In the genomic region with DNA sequence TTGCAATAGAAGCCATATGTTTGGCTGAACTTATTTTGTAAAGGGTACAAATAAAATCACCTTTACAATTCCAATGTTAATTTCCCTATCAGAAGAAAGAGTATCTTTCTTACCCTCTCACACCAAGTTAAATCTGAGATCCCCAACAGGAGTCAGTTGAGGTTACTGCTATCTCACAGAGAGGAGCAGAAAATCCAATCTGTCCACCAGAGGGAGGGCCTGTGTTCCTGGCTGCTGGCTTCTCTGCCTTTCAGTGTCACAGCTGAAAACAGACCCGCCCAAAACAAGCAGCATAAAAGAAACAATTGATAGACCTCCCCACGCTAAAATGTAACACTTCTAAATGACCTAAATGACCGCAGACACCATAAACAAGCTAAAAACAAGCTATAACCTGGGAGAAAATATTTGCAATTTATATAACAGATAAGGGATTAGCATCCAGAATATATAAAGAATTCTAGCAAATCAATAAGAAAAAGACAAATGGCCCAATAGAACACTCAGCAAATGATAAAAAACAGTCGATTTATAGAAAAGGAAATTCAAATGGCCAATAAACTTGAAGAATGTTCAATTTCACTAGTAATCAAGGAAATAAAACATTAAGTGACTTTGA, we compare ENCODE assay signal across 8 cellular contexts. TPM values are rescaled to one million over a fixed set of nuclear protein-coding genes. Genes with fewer than 3 reads are reported as not detected.
DNase-seq lines count a peak whose midpoint lies in the region; ATAC-seq and TF ChIP-seq lines count a peak whose summit lies in the region.

No MANE protein-coding gene starts in this region.

- BruUV-seq in Caco-2 (replicated peaks; lab: Mats Ljungman, UMichigan) (no TSS peak), PC-3 (replicated peaks; lab: Mats Ljungman, UMichigan) (no TSS peak)

- no peak overlapping the region for H3K27ac Mint-ChIP-seq in Caco-2 (ENCODE audit: unreplicated experiment)

- ATAC-seq in PC-3, result peak; percentile 85
- ATAC-seq in GM21737 (IDR thresholded peaks at IDR 0.05; ENCODE audit: unreplicated experiment), result no peak
- no peak for ATAC-seq in GM18517 (IDR thresholded peaks at IDR 0.05; ENCODE audit: unreplicated experiment)

- H3K27ac ChIP-seq in PC-3 (ENCODE audit: low read length) (no peak overlapping the region), parathyroid adenoma (no peak overlapping the region)

- H3F3A ChIP-seq in PC-3 (ENCODE audit: low read length, unreplicated experiment), result no peaks in the 10 kb centered on the region

- no peaks in the 10 kb centered on the region for H3K9me2 ChIP-seq in PC-3 (replicated peaks; ENCODE audit: low read length)

- H4K20me1 ChIP-seq in PC-3 (ENCODE audit: low read length), result no peaks in the 10 kb centered on the region

- CTCF ChIA-PET in Caco-2 (lab: Charles Lee) (interaction anchor here (0.9 to 1.9 kb wide), 2 partner anchors 96 to 256 kb away, joined by 3 to 9 read pairs; no protein-coding TSS in a partner anchor), PC-3 (lab: Charles Lee) (interaction anchor here (0.6 to 1.5 kb wide), 4 partner anchors 11 to 480 kb away, joined by 3 to 8 read pairs (median 3); no protein-coding TSS in a partner anchor)

- POLR2A ChIA-PET in Caco-2 (lab: Charles Lee) (no interaction called here), PC-3 (lab: Charles Lee; ENCODE audit: unreplicated experiment) (no interaction called here)

- no peaks in the 10 kb centered on the region for H3K9me3 ChIP-seq in Caco-2
- H3K9me3 ChIP-seq in PC-3 (ENCODE audit: low read length), result no peaks in the 10 kb centered on the region
- no peaks in the 10 kb centered on the region for H3K9me3 ChIP-seq in parathyroid adenoma (ENCODE audit: control insufficient read depth, low read length)

- H3K79me2 ChIP-seq in PC-3 (ENCODE audit: low read length) (no peaks in the 10 kb centered on the region), parathyroid adenoma (no peaks in the 10 kb centered on the region)

- DNase-seq in Caco-2, result peak; percentile 75 to 81
- peak; percentile 81 for DNase-seq in HuH-7 (ENCODE audit: low spot score)
- DNase-seq in PC-3, result peak; percentile 74
- DNase-seq in activated naive CD4-positive, alpha-beta T cell treated with Interleukin-2 at 50 U/mL for 16 hours, result peak; percentile 42
- DNase-seq in glomerular endothelial cell (ENCODE audit: extremely low read depth, low read depth, low spot score), result peak; percentile 37

- no peaks in the 10 kb centered on the region for H3K36me3 Mint-ChIP-seq in Caco-2 (ENCODE audit: insufficient read depth, unreplicated experiment)

- no peaks in the 10 kb centered on the region for H3K4me1 ChIP-seq in Caco-2
- H3K4me1 ChIP-seq in PC-3 (ENCODE audit: insufficient read depth, low read length), result no peaks in the 10 kb centered on the region
- H3K4me1 ChIP-seq in parathyroid adenoma, result no peaks in the 10 kb centered on the region

- H3K27me3 Mint-ChIP-seq in Caco-2 (ENCODE audit: insufficient read depth, unreplicated experiment), result no peaks in the 10 kb centered on the region

- H3K4me3 ChIP-seq in Caco-2 (ENCODE audit: low read depth, low read length), result no peak overlapping the region
- no peak overlapping the region for H3K4me3 ChIP-seq in PC-3 (ENCODE audit: low read length)
- no peak overlapping the region for H3K4me3 ChIP-seq in parathyroid adenoma (ENCODE audit: low read depth, low read length)

- H2AFZ ChIP-seq in PC-3 (ENCODE audit: low read length) (no peak overlapping the region), parathyroid adenoma (no peak overlapping the region)

- intact Hi-C loops in Caco-2 (cut with micrococcal nuclease; ENCODE audit: unreplicated experiment), result loop anchor here (1.0 kb wide), 5 partner anchors 33 to 189 kb away; no protein-coding TSS in a partner anchor
- intact Hi-C loops in PC-3 (cut with micrococcal nuclease), result loop anchor here (1.0 kb wide), 3 partner anchors 84 to 189 kb away; no protein-coding TSS in a partner anchor

- TF ChIP-seq CTCF in Caco-2 (IDR thresholded peaks at IDR 0.05; ENCODE audit: insufficient read depth in 1 of 2, low read depth in 1 of 2, low read length in 1 of 2, severe bottlenecking in 1 of 2, unreplicated experiment in 1 of 2), result peak; percentile 83 to 87
- peak; percentile 80 for TF ChIP-seq CTCF in PC-3 (conservative IDR thresholded peaks at IDR 0.05; ENCODE audit: low read depth, low read length)
- peak; percentile 43 for TF ChIP-seq CTCF in parathyroid adenoma (IDR thresholded peaks at IDR 0.05)

- no peak overlapping the region for H3K4me2 ChIP-seq in PC-3 (ENCODE audit: low read length)
- H3K4me2 ChIP-seq in parathyroid adenoma (ENCODE audit: low read length), result no peak overlapping the region

- H3K9me3 Mint-ChIP-seq in Caco-2 (ENCODE audit: unreplicated experiment), result no peaks in the 10 kb centered on the region

- peaks cover 7% of the 10 kb centered on the region for H3K4me1 Mint-ChIP-seq in Caco-2 (ENCODE audit: low read depth, unreplicated experiment)

- H3K9ac ChIP-seq in PC-3 (ENCODE audit: low read length) (no peak overlapping the region), parathyroid adenoma (no peak overlapping the region)

- H3K27me3 ChIP-seq in Caco-2 (replicated peaks; ENCODE audit: control insufficient read depth, insufficient read depth, low read length), result no peaks in the 10 kb centered on the region
- no peaks in the 10 kb centered on the region for H3K27me3 ChIP-seq in PC-3 (ENCODE audit: low read length)
- no peaks in the 10 kb centered on the region for H3K27me3 ChIP-seq in parathyroid adenoma (ENCODE audit: control insufficient read depth, insufficient read depth, low read length)

- H3K36me3 ChIP-seq in Caco-2 (ENCODE audit: control insufficient read depth, insufficient read depth, low read length) (no peaks in the 10 kb centered on the region), PC-3 (ENCODE audit: low read depth, low read length) (no peaks in the 10 kb centered on the region), parathyroid adenoma (ENCODE audit: control insufficient read depth, insufficient read depth, low read length) (no peaks in the 10 kb centered on the region)

- no peak overlapping the region for H3K4me3 Mint-ChIP-seq in Caco-2 (ENCODE audit: unreplicated experiment)

RNA-seq across cellular contexts. Expression of gene MVB12B, which starts 24.5 kb away (rescaled TPM):
- total RNA-seq in Caco-2 (2022), result 20.8 and 24.4 TPM in 2 replicates
- 7.2 and 9.6 TPM in 2 replicates for total RNA-seq in PC-3 (2014; rRNA removed)
- total RNA-seq in glomerular endothelial cell, result 8.1 and 11.4 TPM in 2 replicates
